In genomic region chr7:124051978-124052377, GRCh38 we compare ENCODE assay signal across 26 cellular contexts. TPM values are rescaled to one million over a fixed set of nuclear protein-coding genes. Genes with fewer than 3 reads are reported as not detected.
"Had no signal": no experiment of that assay in that cellular context is flagged by ENCODE, and none has a peak within 500 bp of the region (broad histone marks: within the 10 kb centered on the region; RNA-seq: fewer than 3 reads in every experiment).

No MANE protein-coding gene starts in this region.

- H3K27ac ChIP-seq: HL-60, PC-9, SJSA1, SK-N-MC had no signal

- DNase-seq: KBM-7, MV-4-11, NCI-H1048, NCI-H1105, NCI-H1417, NCI-H1436 treated with DMSO at 0.1 percent for 48 hours, NCI-H1694 treated with DMSO at 0.1 percent for 48 hours, NCI-H1930, NCI-H2081, NCI-H2107, NCI-H2227 treated with DMSO at 0.1 percent for 48 hours, NCI-H510A, NCI-H524 treated with DMSO at 0.1 percent for 48 hours, NCI-H69, NCI-H774, PC-9, Right ventricle myocardium superior, RPMI8226, SIG-M5 had no signal

- H3K36me3 ChIP-seq: SJSA1 had no signal

- FAIRE-seq: RCC 7860 had no signal

- H3K27me3 ChIP-seq: SJSA1 had no signal

- H3K4me1 ChIP-seq: SJSA1 had no signal

- H3K4me3 ChIP-seq: PC-9, SJSA1, SK-N-MC had no signal

- H3K9me3 ChIP-seq: SJSA1 had no signal

RNA-seq across cellular contexts. Expression of gene TMEM229A, which starts 19.1 kb away (rescaled TPM):
- total RNA-seq: LHCN-M2, MCF 10A, OCI-LY7, PC-9, Right ventricle myocardium superior, SJSA1 had no signal
